ENCODE assay signal across 8 cellular contexts in the genomic region with DNA sequence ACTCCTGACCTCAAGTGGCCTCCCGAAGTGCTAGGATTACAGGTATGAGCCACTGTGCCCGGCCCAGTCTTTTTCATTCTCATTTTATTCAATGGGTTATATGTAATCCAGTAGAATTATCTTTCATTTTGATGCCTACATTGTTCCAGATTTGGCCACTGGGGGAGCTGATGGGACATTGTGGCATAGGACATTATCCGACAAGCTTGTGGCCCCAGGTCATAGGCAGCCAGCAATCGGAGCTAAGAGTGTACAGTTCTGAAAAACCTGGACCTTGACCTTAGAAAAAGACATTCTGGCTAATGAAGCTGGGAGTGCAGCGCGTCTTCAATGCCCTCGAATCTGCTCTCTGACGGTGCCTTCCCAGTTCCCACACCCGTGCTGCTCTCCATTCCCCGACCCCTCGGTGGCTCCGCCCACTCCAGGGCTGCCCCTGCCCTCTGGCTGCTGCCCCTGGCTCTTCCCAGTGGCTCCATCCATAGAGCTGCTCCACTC.
DNase-seq lines count a peak whose midpoint lies in the region; ATAC-seq, FAIRE-seq and TF ChIP-seq lines count a peak whose summit lies in the region.

No MANE protein-coding gene starts in this region.

- FAIRE-seq in H54 (lab: Jason Lieb, UNC) = peak; percentile 73

- ATAC-seq in GM21723 (IDR thresholded peaks at IDR 0.05; ENCODE audit: unreplicated experiment) = no peak
- no peak for ATAC-seq in HG02763 (IDR thresholded peaks at IDR 0.05; ENCODE audit: unreplicated experiment)

- DNase-seq in ELR (ENCODE audit: low read depth) (peak; percentile 45), H54 (ENCODE audit: insufficient read length, low spot score) (peak; percentile 82), NCI-H146 treated with DMSO at 0.1 percent for 48 hours (lab: John Stamatoyannopoulos, UW; ENCODE audit: unreplicated experiment) (peak; percentile 65), hepatic stellate cell (ENCODE audit: low spot score) (peak; percentile 54)
- peak; percentile 58 to 62 for DNase-seq in activated T-cell treated with anti-CD3 and anti-CD28 coated beads, Interleukin-2, amount 50 U/mL, for 48 hours
- DNase-seq in stimulated activated CD4-positive, alpha-beta T cell treated with anti-CD3 and anti-CD28 coated beads, Interleukin-1b, Interleukin-23, amount 100 ng/mL, for 24 hours (ENCODE audit: low read depth in 4 of 4, low spot score in 1 of 4) = peak in 3 of 4 experiments; percentile 8 to 32 (median 12)

- no peak for TF ChIP-seq POLR2A in H54 (IDR thresholded peaks at IDR 0.05; ENCODE audit: low read depth, low read length)

Comparison
In these comparisons a context has a peak if more than half of its experiments do, and no peak if none do; other contexts are left out.
1. DNase-seq: peak in every context shown above with its lines; median percentile 82 in H54; 65 in NCI-H146 treated with DMSO at 0.1 percent for 48 hours; 60 in activated T-cell treated with anti-CD3 and anti-CD28 coated beads, Interleukin-2, amount 50 U/mL, for 48 hours; 54 in hepatic stellate cell; 45 in ELR; 12 in stimulated activated CD4-positive, alpha-beta T cell treated with anti-CD3 and anti-CD28 coated beads, Interleukin-1b, Interleukin-23, amount 100 ng/mL, for 24 hours.